ENCODE assay signal across 21 cellular contexts in genomic region chr18:13370995-13371625, GRCh38.
DNase-seq lines count a peak whose midpoint lies in the region; ATAC-seq and TF ChIP-seq lines count a peak whose summit lies in the region.
"Had no signal": no experiment of that assay in that cellular context is flagged by ENCODE, and none has a peak within 500 bp of the region (broad histone marks: within the 10 kb centered on the region; RNA-seq: fewer than 3 reads in every experiment).

No MANE protein-coding gene starts in this region.

- DNase-seq in activated CD4-positive, alpha-beta memory T cell treated with anti-CD3 and anti-CD28 coated beads for 36 hours, result peak; percentile 4
- DNase-seq in activated CD4-positive, alpha-beta memory T cell treated with anti-CD3 and anti-CD28 coated beads, Interleukin-2, amount 10 ng/mL, durations not matched to agents 7 days and 5 days, result no peak
- DNase-seq in MM.1S, result no peak
- DNase-seq in endodermal cell, result peak; percentile 18
- no peak for DNase-seq in neuronal stem cell (ENCODE audit: low spot score)
- no peak for DNase-seq in activated T-cell treated with anti-CD3 and anti-CD28 coated beads, Interleukin-2, amount 50 U/mL, for 72 hours
- no peak for DNase-seq in glutamatergic neuron
- DNase-seq: 8988T, Calu3, DMS79, NCI-H1417, NCI-H1930, NCI-H2171, NCI-H446 treated with DMSO at 0.1 percent for 48 hours, NCI-H748 treated with DMSO at 0.1 percent for 48 hours, PC-9 had no signal

- no peaks in the 10 kb centered on the region for H3K27me3 ChIP-seq in MM.1S (replicated peaks; ENCODE audit: insufficient read depth, low read length)
- H3K27me3 ChIP-seq in endodermal cell (ENCODE audit: control insufficient read depth, insufficient read depth, low read length, poor library complexity, severe bottlenecking), result no peaks in the 10 kb centered on the region
- H3K27me3 ChIP-seq in neuronal stem cell (ENCODE audit: control insufficient read depth in 3 of 3, insufficient read depth in 3 of 3, low read depth in 1 of 3, low read length in 3 of 3), result peaks cover 0 to 15% (median 0%) of the 10 kb centered on the region in 3 experiments

- peak overlapping the region; percentile 25 for H2BK12ac ChIP-seq in neuronal stem cell (ENCODE audit: low read length)

- H3K27ac ChIP-seq in MM.1S (ENCODE audit: low read length) (peak overlapping the region; percentile 94), endodermal cell (ENCODE audit: low read depth, low read length) (no peak overlapping the region), neuronal stem cell (replicated peaks; ENCODE audit: low read length) (no peak overlapping the region)
- H3K27ac ChIP-seq: KMS-11, PC-9 had no signal

- no peaks in the 10 kb centered on the region for H3K27me3 Mint-ChIP-seq in activated CD4-positive, alpha-beta memory T cell treated with anti-CD3 and anti-CD28 coated beads for 36 hours
- H3K27me3 Mint-ChIP-seq in activated CD4-positive, alpha-beta memory T cell treated with anti-CD3 and anti-CD28 coated beads, Interleukin-2, amount 10 ng/mL, durations not matched to agents 7 days and 5 days, result no peaks in the 10 kb centered on the region
- peaks cover 5% of the 10 kb centered on the region for H3K27me3 Mint-ChIP-seq in endodermal cell (ENCODE audit: insufficient read depth)
- no peaks in the 10 kb centered on the region for H3K27me3 Mint-ChIP-seq in activated T-cell treated with anti-CD3 and anti-CD28 coated beads, Interleukin-2, amount 50 U/mL, for 72 hours (ENCODE audit: low read depth)
- H3K27me3 Mint-ChIP-seq in glutamatergic neuron (ENCODE audit: unreplicated experiment), result peaks cover 5% of the 10 kb centered on the region

- H3K79me2 ChIP-seq in MM.1S (ENCODE audit: low read length), result no peaks in the 10 kb centered on the region

- TF ChIP-seq CTCF in MM.1S (IDR thresholded peaks at IDR 0.05; ENCODE audit: low read length) (no peak), endodermal cell (conservative IDR thresholded peaks at IDR 0.05) (no peak), glutamatergic neuron (IDR thresholded peaks at IDR 0.05; ENCODE audit: partially characterized antibody, unreplicated experiment) (no peak)

- peak overlapping the region; percentile 90; the same call in 1 of the 2 replicates for H3K4me2 ChIP-seq in MM.1S (ENCODE audit: low read depth, low read length)
- no peak overlapping the region for H3K4me2 ChIP-seq in neuronal stem cell (ENCODE audit: insufficient read depth, low read length, poor library complexity, severe bottlenecking)
- H3K4me2 ChIP-seq: KMS-11, PC-9 had no signal

- H3K18ac ChIP-seq in neuronal stem cell (ENCODE audit: low read length), result peak overlapping the region; percentile 18

- H3K79me1 ChIP-seq in neuronal stem cell (ENCODE audit: low read depth, low read length), result no peaks in the 10 kb centered on the region

- no peak overlapping the region for H2BK5ac ChIP-seq in neuronal stem cell (ENCODE audit: low read length)

- 90 to 94% methylated on average over 7 to 16 of the region's 16 CpGs for WGBS in endodermal cell (ENCODE audit: insufficient coverage in 1 of 2, insufficient read length in 1 of 2), 2 experiments
- no CpG with 5 or more reads among the region's 16 CpGs for WGBS in neuronal stem cell (ENCODE audit: extremely low coverage in 2 of 2, insufficient read length in 2 of 2, insufficient replicate concordance in 1 of 2), 2 donors

- H3K9ac ChIP-seq in MM.1S (ENCODE audit: low read length), result peak overlapping the region; percentile 62; the same call in 1 of the 2 replicates
- H3K9ac ChIP-seq in endodermal cell (ENCODE audit: extremely low read depth, low read length, poor library complexity, severe bottlenecking), result no peak overlapping the region
- H3K9ac ChIP-seq in neuronal stem cell (ENCODE audit: low read depth, low read length, poor library complexity), result no peak overlapping the region
- H3K9ac ChIP-seq: KMS-11 had no signal

- H3K4me3 Mint-ChIP-seq in activated CD4-positive, alpha-beta memory T cell treated with anti-CD3 and anti-CD28 coated beads for 36 hours, result no peak overlapping the region
- no peak overlapping the region for H3K4me3 Mint-ChIP-seq in activated CD4-positive, alpha-beta memory T cell treated with anti-CD3 and anti-CD28 coated beads, Interleukin-2, amount 10 ng/mL, durations not matched to agents 7 days and 5 days
- H3K4me3 Mint-ChIP-seq in endodermal cell (no peak overlapping the region), glutamatergic neuron (ENCODE audit: unreplicated experiment) (no peak overlapping the region)
- no peak overlapping the region for H3K4me3 Mint-ChIP-seq in activated T-cell treated with anti-CD3 and anti-CD28 coated beads, Interleukin-2, amount 50 U/mL, for 72 hours
- H3K4me3 Mint-ChIP-seq: CD14-positive monocyte had no signal

- H2BK120ac ChIP-seq in neuronal stem cell (ENCODE audit: low read depth, low read length), result no peak overlapping the region

- no peak for ATAC-seq in activated T-cell treated with anti-CD3 and anti-CD28 coated beads, Interleukin-2, amount 50 U/mL, for 72 hours (replicated peaks in 1 of 2)
- ATAC-seq in GM21529 (IDR thresholded peaks at IDR 0.05; ENCODE audit: unreplicated experiment), result no peak
- ATAC-seq: GM12878, HepG2 had no signal

- no peaks in the 10 kb centered on the region for H3K36me3 Mint-ChIP-seq in activated CD4-positive, alpha-beta memory T cell treated with anti-CD3 and anti-CD28 coated beads for 36 hours
- no peaks in the 10 kb centered on the region for H3K36me3 Mint-ChIP-seq in activated CD4-positive, alpha-beta memory T cell treated with anti-CD3 and anti-CD28 coated beads, Interleukin-2, amount 10 ng/mL, durations not matched to agents 7 days and 5 days (ENCODE audit: low read depth)
- H3K36me3 Mint-ChIP-seq in endodermal cell (ENCODE audit: low read depth) (no peaks in the 10 kb centered on the region), glutamatergic neuron (ENCODE audit: unreplicated experiment) (no peaks in the 10 kb centered on the region)
- no peaks in the 10 kb centered on the region for H3K36me3 Mint-ChIP-seq in activated T-cell treated with anti-CD3 and anti-CD28 coated beads, Interleukin-2, amount 50 U/mL, for 72 hours (ENCODE audit: insufficient read depth in 2 of 2)
- H3K36me3 Mint-ChIP-seq: CD14-positive monocyte had no signal

- H3K9me2 ChIP-seq in MM.1S (replicated peaks; ENCODE audit: insufficient read depth, low read length), result no peaks in the 10 kb centered on the region

- no peak overlapping the region for H2AK5ac ChIP-seq in neuronal stem cell (ENCODE audit: low read depth, low read length)

- H3K4me1 Mint-ChIP-seq in activated CD4-positive, alpha-beta memory T cell treated with anti-CD3 and anti-CD28 coated beads for 36 hours (ENCODE audit: low read depth), result peaks cover 50% of the 10 kb centered on the region
- peaks cover 42% of the 10 kb centered on the region for H3K4me1 Mint-ChIP-seq in activated CD4-positive, alpha-beta memory T cell treated with anti-CD3 and anti-CD28 coated beads, Interleukin-2, amount 10 ng/mL, durations not matched to agents 7 days and 5 days
- H3K4me1 Mint-ChIP-seq in endodermal cell (peaks cover 12% of the 10 kb centered on the region), glutamatergic neuron (ENCODE audit: low read depth, unreplicated experiment) (peaks cover 5% of the 10 kb centered on the region)
- peaks cover 66% of the 10 kb centered on the region for H3K4me1 Mint-ChIP-seq in activated T-cell treated with anti-CD3 and anti-CD28 coated beads, Interleukin-2, amount 50 U/mL, for 72 hours (ENCODE audit: low read depth)

- peaks cover 26% of the 10 kb centered on the region for H3K4me1 ChIP-seq in MM.1S (ENCODE audit: low read length)
- peaks cover 6% of the 10 kb centered on the region for H3K4me1 ChIP-seq in endodermal cell (ENCODE audit: control insufficient read depth, insufficient read depth, low read length)
- H3K4me1 ChIP-seq in neuronal stem cell (ENCODE audit: control insufficient read depth in 2 of 2, insufficient read depth in 1 of 2, low read depth in 1 of 2, low read length in 2 of 2), result peaks cover 5% of the 10 kb centered on the region in 2 donors

- H2BK15ac ChIP-seq in neuronal stem cell (ENCODE audit: low read length), result no peak overlapping the region

- no peak overlapping the region for H3K23ac ChIP-seq in neuronal stem cell (ENCODE audit: low read depth, low read length, poor library complexity)

- no peak overlapping the region for H3K27ac Mint-ChIP-seq in activated CD4-positive, alpha-beta memory T cell treated with anti-CD3 and anti-CD28 coated beads for 36 hours
- H3K27ac Mint-ChIP-seq in activated CD4-positive, alpha-beta memory T cell treated with anti-CD3 and anti-CD28 coated beads, Interleukin-2, amount 10 ng/mL, durations not matched to agents 7 days and 5 days, result no peak overlapping the region
- no peak overlapping the region for H3K27ac Mint-ChIP-seq in endodermal cell
- H3K27ac Mint-ChIP-seq in activated T-cell treated with anti-CD3 and anti-CD28 coated beads, Interleukin-2, amount 50 U/mL, for 72 hours, result no peak overlapping the region
- no peak overlapping the region for H3K27ac Mint-ChIP-seq in glutamatergic neuron (ENCODE audit: unreplicated experiment)

- CTCF ChIA-PET in activated CD4-positive, alpha-beta memory T cell treated with anti-CD3 and anti-CD28 coated beads for 36 hours (lab: Charles Lee), result no interaction called here
- CTCF ChIA-PET in activated CD4-positive, alpha-beta memory T cell treated with anti-CD3 and anti-CD28 coated beads, Interleukin-2, amount 10 ng/mL, durations not matched to agents 7 days and 5 days (lab: Charles Lee), result no interaction called here

- intact Hi-C loops in activated CD4-positive, alpha-beta memory T cell treated with anti-CD3 and anti-CD28 coated beads for 36 hours (cut with micrococcal nuclease), result no loop called here

- H4K91ac ChIP-seq in neuronal stem cell (ENCODE audit: low read depth, low read length, poor library complexity), result no peak overlapping the region

- POLR2A ChIA-PET in activated CD4-positive, alpha-beta memory T cell treated with anti-CD3 and anti-CD28 coated beads for 36 hours (lab: Charles Lee), result no interaction called here
- POLR2A ChIA-PET in activated CD4-positive, alpha-beta memory T cell treated with anti-CD3 and anti-CD28 coated beads, Interleukin-2, amount 10 ng/mL, durations not matched to agents 7 days and 5 days (lab: Charles Lee), result no interaction called here

- H3F3A ChIP-seq in MM.1S (ENCODE audit: insufficient read depth, low read length), result peaks cover 22% of the 10 kb centered on the region

- no peaks in the 10 kb centered on the region for H3K9me3 Mint-ChIP-seq in activated CD4-positive, alpha-beta memory T cell treated with anti-CD3 and anti-CD28 coated beads for 36 hours
- no peaks in the 10 kb centered on the region for H3K9me3 Mint-ChIP-seq in activated CD4-positive, alpha-beta memory T cell treated with anti-CD3 and anti-CD28 coated beads, Interleukin-2, amount 10 ng/mL, durations not matched to agents 7 days and 5 days
- H3K9me3 Mint-ChIP-seq in endodermal cell (no peaks in the 10 kb centered on the region), glutamatergic neuron (ENCODE audit: unreplicated experiment) (no peaks in the 10 kb centered on the region)
- H3K9me3 Mint-ChIP-seq in activated T-cell treated with anti-CD3 and anti-CD28 coated beads, Interleukin-2, amount 50 U/mL, for 72 hours, result no peaks in the 10 kb centered on the region

- H3K4me3 ChIP-seq in MM.1S (ENCODE audit: low read length), result no peak overlapping the region
- no peak overlapping the region for H3K4me3 ChIP-seq in endodermal cell (ENCODE audit: low read length)
- H3K4me3 ChIP-seq in neuronal stem cell (ENCODE audit: low read length in 2 of 2), result no peak overlapping the region
- H3K4me3 ChIP-seq: GM12878, PC-9 had no signal

- H4K20me1 ChIP-seq in MM.1S (ENCODE audit: insufficient read depth, low read length), result no peaks in the 10 kb centered on the region

- H2AFZ ChIP-seq in MM.1S (ENCODE audit: low read length) (no peak overlapping the region; the same call in 1 of the 2 replicates), neuronal stem cell (ENCODE audit: low read length) (no peak overlapping the region)
- H2AFZ ChIP-seq: PC-9 had no signal

- H3K9me3 ChIP-seq in MM.1S (replicated peaks; ENCODE audit: insufficient read depth, low read length) (no peaks in the 10 kb centered on the region), endodermal cell (ENCODE audit: control insufficient read depth, low read length) (no peaks in the 10 kb centered on the region), neuronal stem cell (replicated peaks in 1 of 2; ENCODE audit: control insufficient read depth in 2 of 2, insufficient read depth in 1 of 2, low read depth in 1 of 2, low read length in 2 of 2) (no peaks in the 10 kb centered on the region)

- H4K8ac ChIP-seq in neuronal stem cell (ENCODE audit: low read depth, low read length), result no peak overlapping the region

- H3K14ac ChIP-seq in neuronal stem cell (ENCODE audit: low read length), result no peak overlapping the region

- no peak overlapping the region for H3K4ac ChIP-seq in neuronal stem cell (ENCODE audit: low read length)

- no peaks in the 10 kb centered on the region for H3K36me3 ChIP-seq in MM.1S (replicated peaks; ENCODE audit: insufficient read depth, low read length)
- H3K36me3 ChIP-seq in endodermal cell (ENCODE audit: control insufficient read depth, insufficient read depth, low read length), result no peaks in the 10 kb centered on the region
- H3K36me3 ChIP-seq in neuronal stem cell (replicated peaks in 1 of 2; ENCODE audit: control insufficient read depth in 2 of 2, insufficient read depth in 2 of 2, low read length in 2 of 2), result no peaks in the 10 kb centered on the region

Comparison
In these comparisons a context has a peak if more than half of its experiments do, and no peak if none do; other contexts are left out.
1. DNase-seq: peak in activated CD4-positive, alpha-beta memory T cell treated with anti-CD3 and anti-CD28 coated beads for 36 hours (single experiment) and endodermal cell (single experiment); none in activated CD4-positive, alpha-beta memory T cell treated with anti-CD3 and anti-CD28 coated beads, Interleukin-2, amount 10 ng/mL, durations not matched to agents 7 days and 5 days (single experiment), MM.1S (single experiment), neuronal stem cell (single experiment), activated T-cell treated with anti-CD3 and anti-CD28 coated beads, Interleukin-2, amount 50 U/mL, for 72 hours (0 of 2) and glutamatergic neuron (single experiment).